26 cellular contexts compared by ENCODE assay signal in genomic region chr16:82881517-82881916, GRCh38.
A peak's percentile ranks its signal among the peaks of the same experiment; 100 is the strongest.
DNase-seq lines count a peak whose midpoint lies in the region; ATAC-seq, FAIRE-seq and TF ChIP-seq lines count a peak whose summit lies in the region.
"Had no signal": no experiment of that assay in that cellular context is flagged by ENCODE, and none has a peak within 500 bp of the region (broad histone marks: within the 10 kb centered on the region; RNA-seq: fewer than 3 reads in every experiment).

No MANE protein-coding gene starts in this region.

- H3K4me3 Mint-ChIP-seq in activated CD8-positive, alpha-beta T cell treated with anti-CD3 and anti-CD28 coated beads, Interleukin-2, amount 10 ng/mL, durations not matched to agents 7 days and 5 days = no peak overlapping the region
- H3K4me3 Mint-ChIP-seq: CD4-positive, alpha-beta T cell had no signal

- H3K4me2 ChIP-seq in K562 (ENCODE audit: insufficient read depth, low read length) (no peak overlapping the region), mesendoderm (ENCODE audit: low read length) (no peak overlapping the region)
- H3K4me2 ChIP-seq: BLaER1 treated with 17β-estradiol and CSF1 and Interleukin-3, amounts not matched to agents 10 nM and 100 nM had no signal

- H3K79me2 ChIP-seq in K562 (ENCODE audit: control insufficient read depth, insufficient read depth, low read length) = no peaks in the 10 kb centered on the region
- no peaks in the 10 kb centered on the region for H3K79me2 ChIP-seq in mesendoderm (ENCODE audit: control insufficient read depth, insufficient read depth, low read length)

- H3K4me1 Mint-ChIP-seq in activated CD8-positive, alpha-beta T cell treated with anti-CD3 and anti-CD28 coated beads, Interleukin-2, amount 10 ng/mL, durations not matched to agents 7 days and 5 days (ENCODE audit: low read depth) = no peaks in the 10 kb centered on the region

- H3K4ac ChIP-seq in mesendoderm (ENCODE audit: low read depth, low read length) = no peak overlapping the region

- H3K27me3 Mint-ChIP-seq in activated CD8-positive, alpha-beta T cell treated with anti-CD3 and anti-CD28 coated beads, Interleukin-2, amount 10 ng/mL, durations not matched to agents 7 days and 5 days (ENCODE audit: low read depth) = no peaks in the 10 kb centered on the region
- H3K27me3 Mint-ChIP-seq: CD4-positive, alpha-beta T cell had no signal

- H3K9me3 ChIP-seq in K562 (replicated peaks; ENCODE audit: control insufficient read depth, insufficient read depth, low read depth, low read length) = no peaks in the 10 kb centered on the region
- H3K9me3 ChIP-seq: BLaER1 treated with 17β-estradiol and CSF1 and Interleukin-3, amounts not matched to agents 10 nM and 100 nM; SJSA1 had no signal

- H4K5ac ChIP-seq in mesendoderm (ENCODE audit: low read length) = no peak overlapping the region

- CTCF ChIA-PET in K562 (lab: Yijun Ruan, JAX; ENCODE audit: low intra/inter-chr PET ratio) = no interaction called here
- CTCF ChIA-PET in activated CD8-positive, alpha-beta T cell treated with anti-CD3 and anti-CD28 coated beads, Interleukin-2, amount 10 ng/mL, durations not matched to agents 7 days and 5 days (lab: Charles Lee) = interaction anchor here (0.7 kb wide), 1 partner anchor 56 kb away, joined by 3 read pairs; no protein-coding TSS in a partner anchor

- WGBS in K562 (ENCODE audit: insufficient coverage, low coverage, missing lambda C conversion rate) = 0% methylated on average over 3 of the region's 3 CpGs
- no CpG with 5 or more reads among the region's 3 CpGs for WGBS in mesendoderm (ENCODE audit: extremely low coverage, insufficient coverage, low lambda C conversion rate)

- no TSS peak for BruUV-seq in K562 (replicated peaks; lab: Mats Ljungman, UMichigan)

- H3K9me1 ChIP-seq in K562 (ENCODE audit: control insufficient read depth, insufficient read depth, low read length) = no peaks in the 10 kb centered on the region

- POLR2A ChIA-PET in K562 (lab: Yijun Ruan, JAX) = no interaction called here
- POLR2A ChIA-PET in activated CD8-positive, alpha-beta T cell treated with anti-CD3 and anti-CD28 coated beads, Interleukin-2, amount 10 ng/mL, durations not matched to agents 7 days and 5 days (lab: Charles Lee) = no interaction called here

- ATAC-seq in K562 (no peak), GM21528 (IDR thresholded peaks at IDR 0.05; ENCODE audit: low FRiP score, unreplicated experiment) (no peak)
- ATAC-seq in stimulated activated naive CD8-positive, alpha-beta T cell treated with anti-CD3 and anti-CD28 coated beads, Interleukin-15, Interleukin-2, amounts not matched to agents 100 U/mL and 50 U/mL, for 24 hours = no peak
- ATAC-seq in activated CD8-positive, alpha-beta T cell treated with anti-CD3 and anti-CD28 coated beads, Interleukin-2, amount 10 ng/mL, durations not matched to agents 7 days and 5 days = no peak
- ATAC-seq: GM12878, HepG2 had no signal

- H3K27me3 ChIP-seq in K562 (ENCODE audit: control insufficient read depth in 2 of 2, insufficient read depth in 2 of 2, low read length in 2 of 2) = no peaks in the 10 kb centered on the region
- no peaks in the 10 kb centered on the region for H3K27me3 ChIP-seq in mesendoderm (ENCODE audit: insufficient read depth, low read length, poor library complexity)
- H3K27me3 ChIP-seq: BLaER1 treated with 17β-estradiol and CSF1 and Interleukin-3, amounts not matched to agents 10 nM and 100 nM; SJSA1 had no signal

- H3K4me1 ChIP-seq in K562 (replicated peaks in 1 of 2; ENCODE audit: control insufficient read depth in 2 of 2, insufficient read depth in 2 of 2, low read length in 2 of 2) (no peaks in the 10 kb centered on the region), mesendoderm (ENCODE audit: control insufficient read depth, low read depth, low read length) (peaks cover 2% of the 10 kb centered on the region)
- H3K4me1 ChIP-seq: SJSA1 had no signal

- in situ Hi-C loops in K562 (cut with MboI) = no loop called here

- TF ChIP-seq POLR2A in K562 (conservative IDR thresholded peaks at IDR 0.05) = no peak

- H3K27ac Mint-ChIP-seq in activated CD8-positive, alpha-beta T cell treated with anti-CD3 and anti-CD28 coated beads, Interleukin-2, amount 10 ng/mL, durations not matched to agents 7 days and 5 days = no peak overlapping the region
- H3K27ac Mint-ChIP-seq: CD4-positive, alpha-beta T cell had no signal

- no peak overlapping the region for H2AFZ ChIP-seq in K562 (ENCODE audit: low read depth, low read length)

- no peak overlapping the region for H2BK120ac ChIP-seq in mesendoderm (ENCODE audit: low read depth, low read length)

- no peaks in the 10 kb centered on the region for H4K20me1 ChIP-seq in K562 (replicated peaks; ENCODE audit: control insufficient read depth, insufficient read depth, low read length)
- H4K20me1 ChIP-seq: BLaER1 treated with 17β-estradiol and CSF1 and Interleukin-3, amounts not matched to agents 10 nM and 100 nM had no signal

- H3K79me1 ChIP-seq in mesendoderm (ENCODE audit: low read length) = no peaks in the 10 kb centered on the region

- H2BK15ac ChIP-seq in mesendoderm (replicated peaks; ENCODE audit: low read depth) = no peak overlapping the region

- TF ChIP-seq EP300 in K562 (IDR thresholded peaks at IDR 0.05; ENCODE audit: low read length) = no peak

- no peak for FAIRE-seq in K562 (lab: Jason Lieb, UNC)
- FAIRE-seq: D721Med, G401.6, GM12878, HepG2 had no signal

- H3K27ac ChIP-seq in K562 (ENCODE audit: extremely low read depth, low read depth, low read length) (no peak overlapping the region), mesendoderm (ENCODE audit: low read depth, low read length) (no peak overlapping the region)
- H3K27ac ChIP-seq: BLaER1 treated with 17β-estradiol and CSF1 and Interleukin-3, amounts not matched to agents 10 nM and 100 nM; SJSA1 had no signal

- no peak overlapping the region for H2BK5ac ChIP-seq in mesendoderm (ENCODE audit: low read length)

- H3K4me3 ChIP-seq in K562 (no peak overlapping the region), mesendoderm (ENCODE audit: low read length) (no peak overlapping the region)
- H3K4me3 ChIP-seq: BLaER1 treated with 17β-estradiol and CSF1 and Interleukin-3, amounts not matched to agents 10 nM and 100 nM; GM12878; SJSA1 had no signal

- H3K18ac ChIP-seq in mesendoderm (ENCODE audit: low read length) = no peak overlapping the region

- H3K56ac ChIP-seq in mesendoderm (ENCODE audit: low read length) = no peak overlapping the region

- intact Hi-C loops in K562 (cut with micrococcal nuclease) = no loop called here

- H3K36me3 Mint-ChIP-seq in activated CD8-positive, alpha-beta T cell treated with anti-CD3 and anti-CD28 coated beads, Interleukin-2, amount 10 ng/mL, durations not matched to agents 7 days and 5 days (ENCODE audit: low read depth) = no peaks in the 10 kb centered on the region

- H3K36me3 ChIP-seq in K562 (ENCODE audit: control insufficient read depth, insufficient read depth, low read length) (no peaks in the 10 kb centered on the region), mesendoderm (ENCODE audit: control insufficient read depth, insufficient read depth, low read length) (no peaks in the 10 kb centered on the region)
- H3K36me3 ChIP-seq: BLaER1 treated with 17β-estradiol and CSF1 and Interleukin-3, amounts not matched to agents 10 nM and 100 nM had no signal

- no peak overlapping the region for H3K9ac ChIP-seq in K562 (ENCODE audit: insufficient read depth in 1 of 2, low read depth in 2 of 2, low read length in 2 of 2)
- H3K9ac ChIP-seq in mesendoderm (ENCODE audit: low read length) = no peak overlapping the region
- H3K9ac ChIP-seq: BLaER1 treated with 17β-estradiol and CSF1 and Interleukin-3, amounts not matched to agents 10 nM and 100 nM had no signal

- DNase-seq in Ammon's horn (ENCODE audit: low spot score) (peak; percentile 56), LHCN-M2 (ENCODE audit: low read depth) (peak; percentile 13), K562 (ENCODE audit: extremely low read depth in 1 of 4, low spot score in 3 of 4) (no peak), mesendoderm (peak; percentile 34), HuH-7 (ENCODE audit: low spot score) (no peak)
- DNase-seq in stimulated activated naive CD8-positive, alpha-beta T cell treated with anti-CD3 and anti-CD28 coated beads, Interleukin-15, Interleukin-2, amounts not matched to agents 100 U/mL and 50 U/mL, for 24 hours = no peak
- DNase-seq in activated CD8-positive, alpha-beta T cell treated with anti-CD3 and anti-CD28 coated beads, Interleukin-2, amount 10 ng/mL, durations not matched to agents 7 days and 5 days = no peak
- DNase-seq: CD4-positive, alpha-beta T cell; H7; KBM-7; NCI-H1048; NCI-H1694; NCI-H2029 treated with DMSO at 0.1 percent for 48 hours; NCI-H2171 treated with DMSO at 0.1 percent for 48 hours; NCI-H345; NCI-H510A treated with DMSO at 0.1 percent for 48 hours; NCI-H82; NK-92 treated with Interleukin-12 subunit alpha and Interleukin-12 subunit beta, amount 100 ng/mL, for 24 hours; RPMI8226 had no signal

- H4K8ac ChIP-seq in mesendoderm (ENCODE audit: low read depth, low read length) = no peak overlapping the region

- no peak for TF ChIP-seq RAD21 in K562 (CRISPR knock-in tag; conservative IDR thresholded peaks at IDR 0.05 in 1 of 2, IDR thresholded peaks at IDR 0.05 in 1 of 2)

- no peak for TF ChIP-seq CTCF in K562 (IDR thresholded peaks at IDR 0.05 in 2 of 3, conservative IDR thresholded peaks at IDR 0.05 in 1 of 3; ENCODE audit: insufficient read depth in 2 of 3, low read depth in 1 of 3, low read length in 3 of 3)

- no peak overlapping the region for H2AK5ac ChIP-seq in mesendoderm (ENCODE audit: low read length)

- H3K9me3 Mint-ChIP-seq in activated CD8-positive, alpha-beta T cell treated with anti-CD3 and anti-CD28 coated beads, Interleukin-2, amount 10 ng/mL, durations not matched to agents 7 days and 5 days (ENCODE audit: insufficient read depth) = no peaks in the 10 kb centered on the region
- H3K9me3 Mint-ChIP-seq: CD4-positive, alpha-beta T cell had no signal

- H3K23ac ChIP-seq in mesendoderm (ENCODE audit: low read length) = no peak overlapping the region

TF ChIP-seq in K562, 482 proteins besides CTCF, POLR2A, EP300 and RAD21:
- TF ChIP-seq ZNF717 (CRISPR knock-in tag; IDR thresholded peaks at IDR 0.05) (no peak), DDX20 (tag; IDR thresholded peaks at IDR 0.05; ENCODE audit: low read depth) (no peak), RFX1 (IDR thresholded peaks at IDR 0.05) (peak; percentile 23; the same call in 1 of the 2 replicates), ZNF445 (CRISPR knock-in tag; IDR thresholded peaks at IDR 0.05; ENCODE audit: low read depth) (no peak)

Comparison
In these comparisons a context has a peak if more than half of its experiments do, and no peak if none do; other contexts are left out.
1. DNase-seq: peak in Ammon's horn (single experiment), LHCN-M2 (single experiment) and mesendoderm (single experiment); none in K562 (0 of 4), stimulated activated naive CD8-positive, alpha-beta T cell treated with anti-CD3 and anti-CD28 coated beads, Interleukin-15, Interleukin-2, amounts not matched to agents 100 U/mL and 50 U/mL, for 24 hours (single experiment), activated CD8-positive, alpha-beta T cell treated with anti-CD3 and anti-CD28 coated beads, Interleukin-2, amount 10 ng/mL, durations not matched to agents 7 days and 5 days (single experiment) and HuH-7 (single experiment).